1 cellular context compared by ENCODE assay signal in the genomic region with DNA sequence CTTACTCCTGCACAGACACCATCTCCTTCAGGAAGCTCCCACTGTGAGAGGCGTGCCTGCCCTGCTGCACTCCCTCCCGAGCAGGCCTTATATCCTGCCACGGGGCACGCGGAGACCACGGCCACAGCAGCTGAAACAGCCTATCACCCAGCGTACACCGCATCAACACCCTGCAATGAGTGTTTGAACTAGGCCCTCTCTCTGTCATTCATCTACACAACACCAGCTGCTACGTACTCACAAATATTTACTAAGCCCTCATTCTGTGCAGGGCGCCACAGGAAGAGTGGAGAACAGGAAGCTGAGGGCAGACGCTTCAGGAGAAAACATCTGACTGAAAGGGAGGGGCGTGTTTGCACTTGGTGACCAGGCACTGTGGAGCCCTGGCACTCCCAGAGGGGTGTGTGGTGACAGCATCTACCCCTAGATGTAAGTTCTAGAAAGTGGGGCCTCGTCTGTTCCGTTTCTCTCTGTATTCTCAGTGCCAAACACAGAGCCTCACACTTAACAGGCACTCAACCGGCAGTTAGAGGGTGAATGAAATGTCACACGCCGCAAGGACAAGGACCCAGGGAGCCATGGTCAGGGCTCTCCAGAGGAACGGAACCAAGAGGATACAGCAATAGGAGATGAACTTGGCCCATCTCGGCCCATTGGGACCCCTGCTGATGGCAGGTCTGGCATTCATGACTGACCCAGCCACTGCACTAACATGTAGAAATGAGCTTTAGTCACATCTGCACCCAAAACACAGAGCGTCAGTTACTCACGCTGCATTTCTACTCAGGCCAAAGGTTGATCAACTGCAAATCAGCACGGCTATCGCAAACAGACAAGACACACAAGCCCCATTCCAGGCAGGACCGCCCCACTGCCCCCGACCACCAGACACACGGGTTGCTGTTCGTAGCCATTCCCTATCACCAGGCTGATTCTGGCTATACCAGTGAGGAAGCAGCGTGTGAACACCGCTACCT.
TF ChIP-seq lines count a peak whose summit lies in the region.

No MANE protein-coding gene starts in this region.

TF ChIP-seq in IMR-90, 13 proteins besides CTCF, POLR2A, EP300 and RAD21:
- TF ChIP-seq BHLHE40 (IDR thresholded peaks at IDR 0.05; ENCODE audit: low read depth, low read length) (peak; percentile 60; the same call in 1 of the 2 replicates), MXI1 (IDR thresholded peaks at IDR 0.05; ENCODE audit: borderline replicate concordance, low read depth, low read length) (no peak)
